ENCODE assay signal across 13 cellular contexts in genomic region chr2:127681288-127681771, GRCh38. TPM values are rescaled to one million over a fixed set of nuclear protein-coding genes. Genes with fewer than 3 reads are reported as not detected.
DNase-seq lines count a peak whose midpoint lies in the region; ATAC-seq and TF ChIP-seq lines count a peak whose summit lies in the region.
"Had no signal": no experiment of that assay in that cellular context is flagged by ENCODE, and none has a peak within 500 bp of the region (broad histone marks: within the 10 kb centered on the region; RNA-seq: fewer than 3 reads in every experiment).

No MANE protein-coding gene starts in this region.

- H3K27ac Mint-ChIP-seq in activated naive CD4-positive, alpha-beta T cell treated with anti-CD3 and anti-CD28 coated beads, Interleukin-2, amount 10 ng/mL, durations not matched to agents 7 days and 5 days, result no peak overlapping the region
- H3K27ac Mint-ChIP-seq: CD4-positive, alpha-beta memory T cell had no signal

- intact Hi-C loops in sigmoid colon (cut with DNase I), result loop anchor here (10.0 kb wide), 1 partner anchor 47 kb away; no protein-coding TSS in a partner anchor

- CTCF ChIA-PET in activated naive CD4-positive, alpha-beta T cell treated with anti-CD3 and anti-CD28 coated beads, Interleukin-2, amount 10 ng/mL, durations not matched to agents 7 days and 5 days (lab: Charles Lee), result no interaction called here

- no peaks in the 10 kb centered on the region for H3K79me2 ChIP-seq in hepatocyte

- no peaks in the 10 kb centered on the region for H3K9me3 Mint-ChIP-seq in activated naive CD4-positive, alpha-beta T cell treated with anti-CD3 and anti-CD28 coated beads, Interleukin-2, amount 10 ng/mL, durations not matched to agents 7 days and 5 days
- H3K9me3 Mint-ChIP-seq: neural crest cell had no signal

- no peak overlapping the region for H2AFZ ChIP-seq in hepatocyte

- H3K27ac ChIP-seq in hepatocyte (peak overlapping the region; percentile 52), sigmoid colon (peak overlapping the region; percentile 65 to 88 (median 83))

- H3K36me3 Mint-ChIP-seq in activated naive CD4-positive, alpha-beta T cell treated with anti-CD3 and anti-CD28 coated beads, Interleukin-2, amount 10 ng/mL, durations not matched to agents 7 days and 5 days, result no peaks in the 10 kb centered on the region
- H3K36me3 Mint-ChIP-seq: CD4-positive, alpha-beta memory T cell had no signal

- 82% methylated on average over 24 of the region's 24 CpGs for WGBS in hepatocyte (ENCODE audit: low lambda C conversion rate, missing lambda C conversion rate)
- WGBS in sigmoid colon, 2 donors, result 60 to 63% methylated on average over 24 of the region's 24 CpGs

- H3K9me3 ChIP-seq in hepatocyte (ENCODE audit: low read depth) (no peaks in the 10 kb centered on the region), sigmoid colon (no peaks in the 10 kb centered on the region)

- H3K4me1 Mint-ChIP-seq in activated naive CD4-positive, alpha-beta T cell treated with anti-CD3 and anti-CD28 coated beads, Interleukin-2, amount 10 ng/mL, durations not matched to agents 7 days and 5 days, result peaks cover 2% of the 10 kb centered on the region
- H3K4me1 Mint-ChIP-seq: neural crest cell had no signal

- TF ChIP-seq EP300 in sigmoid colon (IDR thresholded peaks at IDR 0.05), result no peak

- ATAC-seq in HG03108 (IDR thresholded peaks at IDR 0.05; ENCODE audit: unreplicated experiment), result no peak

- H4K20me1 ChIP-seq in hepatocyte (ENCODE audit: insufficient read depth, poor library complexity, severe bottlenecking), result no peaks in the 10 kb centered on the region

- DNase-seq in CD1c-positive myeloid dendritic cell (ENCODE audit: extremely low spot score) (peak; percentile 7), astrocyte of the cerebellum (ENCODE audit: low read depth) (no peak), hepatocyte (ENCODE audit: low spot score) (no peak), sigmoid colon (peak; percentile 90), H4 (ENCODE audit: low spot score) (no peak), C1 segment of cervical spinal cord (lab: John Stamatoyannopoulos, UW) (no peak)
- no peak for DNase-seq in activated naive CD4-positive, alpha-beta T cell treated with anti-CD3 and anti-CD28 coated beads, Interleukin-2, amount 10 ng/mL, durations not matched to agents 7 days and 5 days
- DNase-seq: CD4-positive, alpha-beta memory T cell; NCI-H2081; stimulated activated CD4-positive, alpha-beta T cell treated with anti-CD3 and anti-CD28 coated beads, Interleukin-4, amount 100 ng/mL, for 24 hours; trophoblast cell had no signal

- H3K36me3 ChIP-seq in hepatocyte (replicated peaks; ENCODE audit: insufficient read depth, low read depth), result no peaks in the 10 kb centered on the region
- no peaks in the 10 kb centered on the region for H3K36me3 ChIP-seq in sigmoid colon

- H3K4me2 ChIP-seq in hepatocyte, result peak overlapping the region; percentile 35

- no peaks in the 10 kb centered on the region for H3K9me2 ChIP-seq in hepatocyte (replicated peaks; ENCODE audit: insufficient read depth)

- peaks cover 21% of the 10 kb centered on the region for H3K27me3 ChIP-seq in hepatocyte
- no peaks in the 10 kb centered on the region for H3K27me3 ChIP-seq in sigmoid colon

- no peak for TF ChIP-seq POLR2A in sigmoid colon (IDR thresholded peaks at IDR 0.05)

- peaks cover 66% of the 10 kb centered on the region for H3K27me3 Mint-ChIP-seq in activated naive CD4-positive, alpha-beta T cell treated with anti-CD3 and anti-CD28 coated beads, Interleukin-2, amount 10 ng/mL, durations not matched to agents 7 days and 5 days

- TF ChIP-seq CTCF in astrocyte of the cerebellum (IDR thresholded peaks at IDR 0.05; ENCODE audit: low read depth, low read length, missing control alignments) (no peak), hepatocyte (IDR thresholded peaks at IDR 0.05; ENCODE audit: poor library complexity) (no peak), sigmoid colon (IDR thresholded peaks at IDR 0.05) (no peak)

- H3K4me3 Mint-ChIP-seq in activated naive CD4-positive, alpha-beta T cell treated with anti-CD3 and anti-CD28 coated beads, Interleukin-2, amount 10 ng/mL, durations not matched to agents 7 days and 5 days, result no peak overlapping the region
- H3K4me3 Mint-ChIP-seq: CD4-positive, alpha-beta memory T cell; neural crest cell had no signal

- H3K4me1 ChIP-seq in hepatocyte (ENCODE audit: insufficient read depth) (peaks cover 36% of the 10 kb centered on the region), sigmoid colon (peaks cover 0 to 96% (median 68%) of the 10 kb centered on the region in 4 donors)

- in situ Hi-C loops in astrocyte of the cerebellum (cut with HindIII; ENCODE audit: low sequenced_read_pairs), result no loop called here

- peak overlapping the region; percentile 8 for H3K4me3 ChIP-seq in astrocyte of the cerebellum (ENCODE audit: low read depth, low read length)
- H3K4me3 ChIP-seq in hepatocyte, result no peak overlapping the region
- H3K4me3 ChIP-seq in sigmoid colon, result peak overlapping the region; percentile 15 to 41 (median 28)

RNA-seq across cellular contexts. Expression of gene LIMS2, which starts 6.0 kb away (rescaled TPM):
- total RNA-seq in hepatocyte, result 3.9 and 4.0 TPM in 2 replicates
- polyA plus RNA-seq in hepatocyte, result 8.3 and 14.9 TPM in 2 replicates
- 100 to 1,000 TPM; 125 to 357 (median 195) TPM for total RNA-seq in sigmoid colon
- 10 to 100 TPM in 2 of 3 donors, 1 to 10 TPM in 1; 3.2 to 40.6 (median 17.4) TPM for polyA plus RNA-seq in sigmoid colon
- total RNA-seq in H4 (2014; rRNA removed; shearing (Covaris generic)), result 0.41 TPM in 1 of 2 replicates, not detected in the other

RNA-seq across cellular contexts. Expression of gene SFT2D3, which starts 20.0 kb away (rescaled TPM):
- total RNA-seq in hepatocyte (10.2 and 10.7 TPM in 2 replicates), sigmoid colon (1 to 10 TPM; 5.6 to 8.6 (median 7.9) TPM)
- polyA plus RNA-seq in hepatocyte (1.6 TPM in 1 of 2 replicates, not detected in the other), sigmoid colon (1 to 10 TPM; 1.4 to 6.5 (median 1.8) TPM)
- 8.3 and 8.7 TPM in 2 replicates for total RNA-seq in H4 (2014; rRNA removed; shearing (Covaris generic))

RNA-seq across cellular contexts. Expression of gene GPR17, which starts 35.4 kb away (rescaled TPM):
- total RNA-seq in hepatocyte (not detected in 2 replicates), sigmoid colon (1 to 10 TPM in 1 of 4 donors, under 1 TPM in 2, not detected in 1; 0.36 to 1.4 (median 0.66) TPM)
- polyA plus RNA-seq in hepatocyte (0.39 TPM in 1 of 2 replicates, not detected in the other), sigmoid colon (under 1 TPM in 2 of 3 donors, not detected in 1; 0.48 to 0.60 TPM)
- total RNA-seq in H4 (2014; rRNA removed; shearing (Covaris generic)), result not detected in 2 replicates
- total RNA-seq: CD4-positive, alpha-beta memory T cell had no signal
- polyA plus RNA-seq: CD4-positive, alpha-beta memory T cell had no signal

Comparison
In these comparisons a context has a peak if more than half of its experiments do, and no peak if none do; other contexts are left out.
1. DNase-seq: peak in CD1c-positive myeloid dendritic cell (single experiment) and sigmoid colon (single experiment); none in astrocyte of the cerebellum (single experiment), hepatocyte (single experiment), H4 (single experiment), C1 segment of cervical spinal cord (0 of 14) and activated naive CD4-positive, alpha-beta T cell treated with anti-CD3 and anti-CD28 coated beads, Interleukin-2, amount 10 ng/mL, durations not matched to agents 7 days and 5 days (single experiment).
2. RNA of gene LIMS2, which starts 6.0 kb away (total RNA-seq): 125 to 357 TPM in sigmoid colon; 3.9 to 4.0 TPM in hepatocyte and 0.41 TPM in H4; every median in the first group is over 10 times any median in the second.